In genomic region chr9:97900103-97900737, GRCh38 we compare ENCODE assay signal across 2 cellular contexts.
TF ChIP-seq lines count a peak whose summit lies in the region.

No MANE protein-coding gene starts in this region.

TF ChIP-seq in IMR-90, 13 proteins besides CTCF, POLR2A, EP300 and RAD21:
- no peak for TF ChIP-seq NFE2L2 (IDR thresholded peaks at IDR 0.05; ENCODE audit: low read depth, low read length)
- TF ChIP-seq, protein P1, sequence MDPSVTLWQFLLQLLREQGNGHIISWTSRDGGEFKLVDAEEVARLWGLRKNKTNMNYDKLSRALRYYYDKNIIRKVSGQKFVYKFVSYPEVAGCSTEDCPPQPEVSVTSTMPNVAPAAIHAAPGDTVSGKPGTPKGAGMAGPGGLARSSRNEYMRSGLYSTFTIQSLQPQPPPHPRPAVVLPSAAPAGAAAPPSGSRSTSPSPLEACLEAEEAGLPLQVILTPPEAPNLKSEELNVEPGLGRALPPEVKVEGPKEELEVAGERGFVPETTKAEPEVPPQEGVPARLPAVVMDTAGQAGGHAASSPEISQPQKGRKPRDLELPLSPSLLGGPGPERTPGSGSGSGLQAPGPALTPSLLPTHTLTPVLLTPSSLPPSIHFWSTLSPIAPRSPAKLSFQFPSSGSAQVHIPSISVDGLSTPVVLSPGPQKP (IDR thresholded peaks at IDR 0.05; ENCODE audit: borderline replicate concordance, low read depth, low read length) = no peak
- no peak for TF ChIP-seq RFX5 (IDR thresholded peaks at IDR 0.05; ENCODE audit: low read depth, low read length)

TF ChIP-seq in HepG2, 621 proteins besides CTCF, POLR2A, EP300 and RAD21:
- TF ChIP-seq ZSCAN9 (CRISPR knock-in tag; IDR thresholded peaks at IDR 0.05; ENCODE audit: borderline replicate concordance) (no peak), ELF4 (CRISPR knock-in tag; IDR thresholded peaks at IDR 0.05; ENCODE audit: borderline replicate concordance) (no peak), ZNF670 (CRISPR knock-in tag; IDR thresholded peaks at IDR 0.05; ENCODE audit: borderline replicate concordance) (no peak), E2F5 (CRISPR knock-in tag; conservative IDR thresholded peaks at IDR 0.05) (no peak), ZNF652 (CRISPR knock-in tag; IDR thresholded peaks at IDR 0.05; ENCODE audit: borderline replicate concordance, low read depth) (no peak), NFKBIZ (CRISPR knock-in tag; IDR thresholded peaks at IDR 0.05) (no peak), ZNF737 (CRISPR knock-in tag; IDR thresholded peaks at IDR 0.05; ENCODE audit: borderline replicate concordance) (no peak), ZNF549 (CRISPR knock-in tag; IDR thresholded peaks at IDR 0.05) (no peak), ZC3H4 (CRISPR knock-in tag; IDR thresholded peaks at IDR 0.05; ENCODE audit: borderline replicate concordance) (no peak)
- TF ChIP-seq, protein P2, sequence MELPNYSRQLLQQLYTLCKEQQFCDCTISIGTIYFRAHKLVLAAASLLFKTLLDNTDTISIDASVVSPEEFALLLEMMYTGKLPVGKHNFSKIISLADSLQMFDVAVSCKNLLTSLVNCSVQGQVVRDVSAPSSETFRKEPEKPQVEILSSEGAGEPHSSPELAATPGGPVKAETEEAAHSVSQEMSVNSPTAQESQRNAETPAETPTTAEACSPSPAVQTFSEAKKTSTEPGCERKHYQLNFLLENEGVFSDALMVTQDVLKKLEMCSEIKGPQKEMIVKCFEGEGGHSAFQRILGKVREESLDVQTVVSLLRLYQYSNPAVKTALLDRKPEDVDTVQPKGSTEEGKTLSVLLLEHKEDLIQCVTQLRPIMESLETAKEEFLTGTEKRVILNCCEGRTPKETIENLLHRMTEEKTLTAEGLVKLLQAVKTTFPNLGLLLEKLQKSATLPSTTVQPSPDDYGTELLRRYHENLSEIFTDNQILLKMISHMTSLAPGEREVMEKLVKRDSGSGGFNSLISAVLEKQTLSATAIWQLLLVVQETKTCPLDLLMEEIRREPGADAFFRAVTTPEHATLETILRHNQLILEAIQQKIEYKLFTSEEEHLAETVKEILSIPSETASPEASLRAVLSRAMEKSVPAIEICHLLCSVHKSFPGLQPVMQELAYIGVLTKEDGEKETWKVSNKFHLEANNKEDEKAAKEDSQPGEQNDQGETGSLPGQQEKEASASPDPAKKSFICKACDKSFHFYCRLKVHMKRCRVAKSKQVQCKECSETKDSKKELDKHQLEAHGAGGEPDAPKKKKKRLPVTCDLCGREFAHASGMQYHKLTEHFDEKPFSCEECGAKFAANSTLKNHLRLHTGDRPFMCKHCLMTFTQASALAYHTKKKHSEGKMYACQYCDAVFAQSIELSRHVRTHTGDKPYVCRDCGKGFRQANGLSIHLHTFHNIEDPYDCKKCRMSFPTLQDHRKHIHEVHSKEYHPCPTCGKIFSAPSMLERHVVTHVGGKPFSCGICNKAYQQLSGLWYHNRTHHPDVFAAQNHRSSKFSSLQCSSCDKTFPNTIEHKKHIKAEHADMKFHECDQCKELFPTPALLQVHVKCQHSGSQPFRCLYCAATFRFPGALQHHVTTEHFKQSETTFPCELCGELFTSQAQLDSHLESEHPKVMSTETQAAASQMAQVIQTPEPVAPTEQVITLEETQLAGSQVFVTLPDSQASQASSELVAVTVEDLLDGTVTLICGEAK (IDR thresholded peaks at IDR 0.05) = no peak
- TF ChIP-seq, protein P2 (CRISPR knock-in tag; IDR thresholded peaks at IDR 0.05) = no peak
- TF ChIP-seq, protein P3, sequence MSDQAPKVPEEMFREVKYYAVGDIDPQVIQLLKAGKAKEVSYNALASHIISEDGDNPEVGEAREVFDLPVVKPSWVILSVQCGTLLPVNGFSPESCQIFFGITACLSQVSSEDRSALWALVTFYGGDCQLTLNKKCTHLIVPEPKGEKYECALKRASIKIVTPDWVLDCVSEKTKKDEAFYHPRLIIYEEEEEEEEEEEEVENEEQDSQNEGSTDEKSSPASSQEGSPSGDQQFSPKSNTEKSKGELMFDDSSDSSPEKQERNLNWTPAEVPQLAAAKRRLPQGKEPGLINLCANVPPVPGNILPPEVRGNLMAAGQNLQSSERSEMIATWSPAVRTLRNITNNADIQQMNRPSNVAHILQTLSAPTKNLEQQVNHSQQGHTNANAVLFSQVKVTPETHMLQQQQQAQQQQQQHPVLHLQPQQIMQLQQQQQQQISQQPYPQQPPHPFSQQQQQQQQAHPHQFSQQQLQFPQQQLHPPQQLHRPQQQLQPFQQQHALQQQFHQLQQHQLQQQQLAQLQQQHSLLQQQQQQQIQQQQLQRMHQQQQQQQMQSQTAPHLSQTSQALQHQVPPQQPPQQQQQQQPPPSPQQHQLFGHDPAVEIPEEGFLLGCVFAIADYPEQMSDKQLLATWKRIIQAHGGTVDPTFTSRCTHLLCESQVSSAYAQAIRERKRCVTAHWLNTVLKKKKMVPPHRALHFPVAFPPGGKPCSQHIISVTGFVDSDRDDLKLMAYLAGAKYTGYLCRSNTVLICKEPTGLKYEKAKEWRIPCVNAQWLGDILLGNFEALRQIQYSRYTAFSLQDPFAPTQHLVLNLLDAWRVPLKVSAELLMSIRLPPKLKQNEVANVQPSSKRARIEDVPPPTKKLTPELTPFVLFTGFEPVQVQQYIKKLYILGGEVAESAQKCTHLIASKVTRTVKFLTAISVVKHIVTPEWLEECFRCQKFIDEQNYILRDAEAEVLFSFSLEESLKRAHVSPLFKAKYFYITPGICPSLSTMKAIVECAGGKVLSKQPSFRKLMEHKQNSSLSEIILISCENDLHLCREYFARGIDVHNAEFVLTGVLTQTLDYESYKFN (CRISPR knock-in tag; conservative IDR thresholded peaks at IDR 0.05) = no peak
- TF ChIP-seq, protein P4, sequence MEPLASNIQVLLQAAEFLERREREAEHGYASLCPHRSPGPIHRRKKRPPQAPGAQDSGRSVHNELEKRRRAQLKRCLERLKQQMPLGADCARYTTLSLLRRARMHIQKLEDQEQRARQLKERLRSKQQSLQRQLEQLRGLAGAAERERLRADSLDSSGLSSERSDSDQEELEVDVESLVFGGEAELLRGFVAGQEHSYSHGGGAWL (CRISPR knock-in tag; IDR thresholded peaks at IDR 0.05) = no peak
